ENCODE assay signal across 19 cellular contexts in genomic region chr15:21399111-21399510, GRCh38. TPM values are rescaled to one million over a fixed set of nuclear protein-coding genes. Genes with fewer than 3 reads are reported as not detected.
"Had no signal": no experiment of that assay in that cellular context is flagged by ENCODE, and none has a peak within 500 bp of the region (broad histone marks: within the 10 kb centered on the region; RNA-seq: fewer than 3 reads in every experiment).

No MANE protein-coding gene starts in this region.

RNA-seq across cellular contexts. Expression of gene POTEB3, which starts 41.2 kb away (rescaled TPM):
- total RNA-seq: activated CD4-positive, alpha-beta memory T cell treated with anti-CD3 and anti-CD28 coated beads, Interleukin-2, amount 10 ng/mL, durations not matched to agents 7 days and 5 days; activated CD4-positive, alpha-beta T cell treated with anti-CD3 and anti-CD28 coated beads for 36 hours; activated CD4-positive, alpha-beta T cell treated with anti-CD3 and anti-CD28 coated beads, Interleukin-2, amount 10 ng/mL, durations not matched to agents 7 days and 5 days; activated CD8-positive, alpha-beta memory T cell treated with anti-CD3 and anti-CD28 coated beads, Interleukin-2, amount 10 ng/mL, durations not matched to agents 7 days and 5 days; activated CD8-positive, alpha-beta T cell treated with anti-CD3 and anti-CD28 coated beads, Interleukin-2, amount 10 ng/mL, durations not matched to agents 7 days and 5 days; activated naive CD4-positive, alpha-beta T cell treated with anti-CD3 and anti-CD28 coated beads for 36 hours; activated naive CD4-positive, alpha-beta T cell treated with anti-CD3 and anti-CD28 coated beads, Interleukin-2, amount 50 U/mL, for 72 hours; activated naive CD8-positive, alpha-beta T cell treated with anti-CD3 and anti-CD28 coated beads for 36 hours; activated T-helper 2 cell treated with anti-CD3 and anti-CD28 coated beads, Interferon-gamma antibody, Interleukin-2, Interleukin-4, amounts not matched to agents 10 μg/mL and 5 μg/mL and 100 μg/mL, durations not matched to agents 14 hours and 24 hours and 36 hours; adrenal gland; aorta; astrocyte; body of pancreas; cardiac septum; T-cell; T-helper 1 cell treated with Interleukin-12 subunit alpha and Interleukin-12 subunit beta and Interleukin-4 antibody, amounts not matched to agents 30 ng/mL and 1 ng/mL, for 36 hours; T-helper 17 cell; T-helper 2 cell treated with Interferon-gamma antibody and Interleukin-4, amounts not matched to agents 100 ng/mL and 5 ng/mL, for 36 hours; WTC11 had no signal
- polyA plus RNA-seq: adrenal gland, aorta had no signal
